Comparison of ENCODE assay signal across 36 cellular contexts in the genomic region with DNA sequence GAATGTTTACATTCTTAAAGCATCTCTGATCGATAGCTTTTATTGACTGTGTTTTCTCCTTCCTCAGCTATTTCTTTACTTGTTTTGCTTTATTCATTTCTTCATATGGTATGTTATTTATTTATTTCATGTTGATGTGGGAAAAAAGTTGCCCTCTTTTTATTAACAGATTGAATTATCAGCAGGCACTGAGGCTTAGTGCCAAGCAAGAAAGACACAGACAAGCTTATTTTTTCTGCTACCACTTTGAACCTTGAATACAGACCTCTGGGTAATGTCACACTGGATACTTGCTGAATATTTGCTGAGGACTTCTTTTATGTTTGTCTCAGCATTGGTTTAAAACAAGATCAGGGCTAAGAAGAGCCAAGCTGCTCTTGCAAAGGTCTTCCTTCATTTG.
"Had no signal": no experiment of that assay in that cellular context is flagged by ENCODE, and none has a peak within 500 bp of the region (broad histone marks: within the 10 kb centered on the region; RNA-seq: fewer than 3 reads in every experiment).

No MANE protein-coding gene starts in this region.

- H3K4me1 Mint-ChIP-seq: activated naive CD4-positive, alpha-beta T cell treated with anti-CD3 and anti-CD28 coated beads, Interleukin-2, amount 10 ng/mL, durations not matched to agents 7 days and 5 days; activated naive CD4-positive, alpha-beta T cell treated with anti-CD3 and anti-CD28 coated beads, Interleukin-2, amount 50 U/mL, for 24 hours; activated naive CD8-positive, alpha-beta T cell treated with anti-CD3 and anti-CD28 coated beads for 36 hours; activated naive CD8-positive, alpha-beta T cell treated with anti-CD3 and anti-CD28 coated beads, Interleukin-2, amount 10 ng/mL, durations not matched to agents 7 days and 5 days; activated naive CD8-positive, alpha-beta T cell treated with anti-CD3 and anti-CD28 coated beads, Interleukin-2, amount 50 U/mL, for 24 hours; activated T-helper 17 cell treated with anti-CD3 and anti-CD28 coated beads, Interleukin-2, amount 50 U/mL, for 72 hours; central memory CD8-positive, alpha-beta T cell had no signal

- ATAC-seq: activated naive CD4-positive, alpha-beta T cell treated with anti-CD3 and anti-CD28 coated beads, Interleukin-2, amount 50 U/mL, for 72 hours; activated naive CD8-positive, alpha-beta T cell treated with anti-CD3 and anti-CD28 coated beads, Interleukin-2, amount 50 U/mL, for 24 hours; activated T-cell treated with anti-CD3 and anti-CD28 coated beads, Interleukin-2, amount 50 U/mL, for 4 hours; activated T-cell treated with anti-CD3 and anti-CD28 coated beads, Interleukin-2, amount 50 U/mL, for 72 hours; activated T-helper 17 cell treated with anti-CD3 and anti-CD28 coated beads, Interleukin-2, amount 50 U/mL, for 72 hours; body of pancreas had no signal

- H3K4me1 ChIP-seq: adrenal gland, ascending aorta, body of pancreas, breast epithelium had no signal

- H3K9me3 ChIP-seq: adrenal gland, ascending aorta, body of pancreas, breast epithelium had no signal

- H3K36me3 ChIP-seq: adrenal gland, ascending aorta, brain microvascular endothelial cell, breast epithelium, cardiac muscle cell had no signal

- DNase-seq: activated effector memory CD4-positive, alpha-beta T cell treated with anti-CD3 and anti-CD28 coated beads, Interleukin-2, amount 50 U/mL, for 16 hours; activated effector memory CD4-positive, alpha-beta T cell treated with Interleukin-2 at 50 U/mL for 16 hours; activated gamma-delta T cell; activated gamma-delta T cell treated with Interleukin-2 at 50 U/mL for 16 hours; activated naive CD4-positive, alpha-beta T cell; activated naive CD4-positive, alpha-beta T cell treated with anti-CD3 and anti-CD28 coated beads for 36 hours; activated naive CD4-positive, alpha-beta T cell treated with anti-CD3 and anti-CD28 coated beads, Interleukin-2, amount 10 ng/mL, durations not matched to agents 7 days and 5 days; activated naive CD4-positive, alpha-beta T cell treated with anti-CD3 and anti-CD28 coated beads, Interleukin-2, amount 50 U/mL, for 16 hours; activated naive CD4-positive, alpha-beta T cell treated with Interleukin-2 at 50 U/mL for 16 hours; activated naive CD8-positive, alpha-beta T cell treated with anti-CD3 and anti-CD28 coated beads for 36 hours; activated naive CD8-positive, alpha-beta T cell treated with anti-CD3 and anti-CD28 coated beads, Interleukin-2, amount 10 ng/mL, durations not matched to agents 7 days and 5 days; activated naive CD8-positive, alpha-beta T cell treated with anti-CD3 and anti-CD28 coated beads, Interleukin-2, amount 50 U/mL, for 24 hours; activated T-cell treated with anti-CD3 and anti-CD28 coated beads, Interleukin-2, amount 50 U/mL, for 1 hour; activated T-cell treated with anti-CD3 and anti-CD28 coated beads, Interleukin-2, amount 50 U/mL, for 24 hours; activated T-cell treated with anti-CD3 and anti-CD28 coated beads, Interleukin-2, amount 50 U/mL, for 4 hours; activated T-cell treated with anti-CD3 and anti-CD28 coated beads, Interleukin-2, amount 50 U/mL, for 48 hours; activated T-cell treated with anti-CD3 and anti-CD28 coated beads, Interleukin-2, amount 50 U/mL, for 72 hours; adrenal gland; amniotic stem cell; amygdala; anterior cingulate cortex; aorta; body of pancreas; brain microvascular endothelial cell; central memory CD4-positive, alpha-beta T cell had no signal

- H3K27ac ChIP-seq: adrenal gland, ascending aorta, body of pancreas, brain microvascular endothelial cell, breast epithelium, cardiac muscle cell had no signal

- H3K27ac Mint-ChIP-seq: activated naive CD4-positive, alpha-beta T cell treated with anti-CD3 and anti-CD28 coated beads for 36 hours; activated naive CD4-positive, alpha-beta T cell treated with anti-CD3 and anti-CD28 coated beads, Interleukin-2, amount 10 ng/mL, durations not matched to agents 7 days and 5 days; activated naive CD4-positive, alpha-beta T cell treated with anti-CD3 and anti-CD28 coated beads, Interleukin-2, amount 50 U/mL, for 24 hours; activated naive CD4-positive, alpha-beta T cell treated with anti-CD3 and anti-CD28 coated beads, Interleukin-2, amount 50 U/mL, for 72 hours; activated naive CD8-positive, alpha-beta T cell; activated naive CD8-positive, alpha-beta T cell treated with anti-CD3 and anti-CD28 coated beads for 36 hours; activated naive CD8-positive, alpha-beta T cell treated with anti-CD3 and anti-CD28 coated beads, Interleukin-2, amount 10 ng/mL, durations not matched to agents 7 days and 5 days; activated naive CD8-positive, alpha-beta T cell treated with anti-CD3 and anti-CD28 coated beads, Interleukin-2, amount 50 U/mL, for 24 hours; activated T-cell treated with anti-CD3 and anti-CD28 coated beads, Interleukin-2, amount 50 U/mL, for 24 hours; activated T-cell treated with anti-CD3 and anti-CD28 coated beads, Interleukin-2, amount 50 U/mL, for 72 hours; activated T-helper 1 cell treated with anti-CD3 and anti-CD28 coated beads, Interleukin-12 subunit alpha, Interleukin-12 subunit beta, Interleukin-2, Interleukin-4 antibody, amounts not matched to agents 30 ng/mL and 10 ng/mL and 1 ng/mL, durations not matched to agents 14 hours and 24 hours and 36 hours; activated T-helper 17 cell treated with anti-CD3 and anti-CD28 coated beads, Interleukin-2, amount 50 U/mL, for 72 hours; activated T-helper 2 cell treated with anti-CD3 and anti-CD28 coated beads, Interferon-gamma antibody, Interleukin-2, Interleukin-4, amounts not matched to agents 10 μg/mL and 5 μg/mL and 100 μg/mL, durations not matched to agents 14 hours and 24 hours and 36 hours; brain had no signal

- H3K36me3 Mint-ChIP-seq: activated naive CD4-positive, alpha-beta T cell treated with anti-CD3 and anti-CD28 coated beads, Interleukin-2, amount 10 ng/mL, durations not matched to agents 7 days and 5 days; activated naive CD4-positive, alpha-beta T cell treated with anti-CD3 and anti-CD28 coated beads, Interleukin-2, amount 50 U/mL, for 24 hours; activated naive CD8-positive, alpha-beta T cell; activated naive CD8-positive, alpha-beta T cell treated with anti-CD3 and anti-CD28 coated beads for 36 hours; activated naive CD8-positive, alpha-beta T cell treated with anti-CD3 and anti-CD28 coated beads, Interleukin-2, amount 10 ng/mL, durations not matched to agents 7 days and 5 days; brain had no signal

- H3K27me3 ChIP-seq: adrenal gland, ascending aorta, body of pancreas, brain microvascular endothelial cell, breast epithelium had no signal

- H3K4me3 Mint-ChIP-seq: activated naive CD4-positive, alpha-beta T cell treated with anti-CD3 and anti-CD28 coated beads for 36 hours; activated naive CD4-positive, alpha-beta T cell treated with anti-CD3 and anti-CD28 coated beads, Interleukin-2, amount 10 ng/mL, durations not matched to agents 7 days and 5 days; activated naive CD4-positive, alpha-beta T cell treated with anti-CD3 and anti-CD28 coated beads, Interleukin-2, amount 50 U/mL, for 24 hours; activated naive CD8-positive, alpha-beta T cell; activated naive CD8-positive, alpha-beta T cell treated with anti-CD3 and anti-CD28 coated beads for 36 hours; activated naive CD8-positive, alpha-beta T cell treated with anti-CD3 and anti-CD28 coated beads, Interleukin-2, amount 10 ng/mL, durations not matched to agents 7 days and 5 days; activated naive CD8-positive, alpha-beta T cell treated with anti-CD3 and anti-CD28 coated beads, Interleukin-2, amount 50 U/mL, for 24 hours; activated T-cell treated with anti-CD3 and anti-CD28 coated beads, Interleukin-2, amount 50 U/mL, for 24 hours; activated T-cell treated with anti-CD3 and anti-CD28 coated beads, Interleukin-2, amount 50 U/mL, for 4 hours; activated T-cell treated with anti-CD3 and anti-CD28 coated beads, Interleukin-2, amount 50 U/mL, for 72 hours; activated T-helper 1 cell treated with anti-CD3 and anti-CD28 coated beads, Interleukin-12 subunit alpha, Interleukin-12 subunit beta, Interleukin-2, Interleukin-4 antibody, amounts not matched to agents 30 ng/mL and 10 ng/mL and 1 ng/mL, durations not matched to agents 14 hours and 24 hours and 36 hours; activated T-helper 17 cell treated with anti-CD3 and anti-CD28 coated beads, Interleukin-2, amount 50 U/mL, for 72 hours; brain; central memory CD8-positive, alpha-beta T cell had no signal

- H3K4me3 ChIP-seq: adrenal gland, ascending aorta, body of pancreas, breast epithelium, cardiac muscle cell had no signal

- H3K27me3 Mint-ChIP-seq: activated naive CD4-positive, alpha-beta T cell treated with anti-CD3 and anti-CD28 coated beads, Interleukin-2, amount 10 ng/mL, durations not matched to agents 7 days and 5 days; activated naive CD4-positive, alpha-beta T cell treated with anti-CD3 and anti-CD28 coated beads, Interleukin-2, amount 50 U/mL, for 24 hours; activated naive CD8-positive, alpha-beta T cell; activated naive CD8-positive, alpha-beta T cell treated with anti-CD3 and anti-CD28 coated beads for 36 hours; activated naive CD8-positive, alpha-beta T cell treated with anti-CD3 and anti-CD28 coated beads, Interleukin-2, amount 10 ng/mL, durations not matched to agents 7 days and 5 days; activated naive CD8-positive, alpha-beta T cell treated with anti-CD3 and anti-CD28 coated beads, Interleukin-2, amount 50 U/mL, for 24 hours; activated T-cell treated with anti-CD3 and anti-CD28 coated beads, Interleukin-2, amount 50 U/mL, for 24 hours; activated T-helper 17 cell treated with anti-CD3 and anti-CD28 coated beads, Interleukin-2, amount 50 U/mL, for 72 hours; central memory CD8-positive, alpha-beta T cell had no signal
